1 cellular context compared by ENCODE assay signal in genomic region chr1:18373882-18374493, GRCh38.
TF ChIP-seq lines count a peak whose summit lies in the region.

No MANE protein-coding gene starts in this region.

TF ChIP-seq in GM23338, 12 proteins besides CTCF, POLR2A, EP300 and RAD21 (continued from another document):
- no peak for TF ChIP-seq ETS1 (IDR thresholded peaks at IDR 0.05)
- no peak for TF ChIP-seq STAT1 (IDR thresholded peaks at IDR 0.05; ENCODE audit: unreplicated experiment)
- TF ChIP-seq CREB1 (CRISPR knock-in tag; IDR thresholded peaks at IDR 0.05; ENCODE audit: low read depth), result no peak
- TF ChIP-seq EZH2phosphoT487 (IDR thresholded peaks at IDR 0.05; ENCODE audit: unreplicated experiment), result no peak
- TF ChIP-seq REST (IDR thresholded peaks at IDR 0.05; ENCODE audit: unreplicated experiment), result no peak
- TF ChIP-seq JUNB (IDR thresholded peaks at IDR 0.05; ENCODE audit: unreplicated experiment), result no peak
- no peak for TF ChIP-seq EZH2 (IDR thresholded peaks at IDR 0.05; ENCODE audit: low read depth, unreplicated experiment)
- TF ChIP-seq NANOG (IDR thresholded peaks at IDR 0.05; ENCODE audit: borderline replicate concordance), result no peak
